In the genomic region with DNA sequence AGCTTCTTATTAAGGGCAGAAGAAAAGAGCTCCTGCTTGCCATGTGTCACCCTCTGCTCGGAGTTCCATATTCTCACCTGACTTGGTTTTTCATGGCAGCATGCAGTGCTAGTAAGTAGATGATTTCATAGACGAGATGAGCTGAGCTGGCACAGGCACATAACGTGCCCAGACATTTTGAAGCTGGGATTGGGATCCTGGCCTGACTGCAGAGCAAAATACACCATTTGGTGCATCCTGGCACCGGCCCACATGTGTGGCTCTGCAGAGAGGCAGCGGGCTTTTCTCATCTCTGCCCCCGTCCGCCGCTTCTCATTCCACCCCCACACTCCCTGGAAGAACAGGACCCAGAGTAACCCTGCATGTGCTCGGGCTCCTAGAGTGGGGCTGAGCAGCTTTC, we compare ENCODE assay signal across 20 cellular contexts. TPM values are rescaled to one million over a fixed set of nuclear protein-coding genes. Genes with fewer than 3 reads are reported as not detected.
DNase-seq lines count a peak whose midpoint lies in the region; ATAC-seq and TF ChIP-seq lines count a peak whose summit lies in the region.
"Had no signal": no experiment of that assay in that cellular context is flagged by ENCODE, and none has a peak within 500 bp of the region (broad histone marks: within the 10 kb centered on the region; RNA-seq: fewer than 3 reads in every experiment).

No MANE protein-coding gene starts in this region.

- peak overlapping the region; percentile 46 for H3K27ac ChIP-seq in epithelial cell of prostate
- H3K27ac ChIP-seq in psoas muscle = peak overlapping the region; percentile 89
- H3K27ac ChIP-seq: KMS-11 had no signal

- H3K36me3 ChIP-seq in psoas muscle (ENCODE audit: insufficient read depth in 1 of 2, low read depth in 1 of 2) = peaks cover 0 to 30% of the 10 kb centered on the region in 2 donors

- H3K27ac Mint-ChIP-seq in activated naive CD8-positive, alpha-beta T cell = peak overlapping the region; percentile 1
- H3K27ac Mint-ChIP-seq in activated naive CD8-positive, alpha-beta T cell treated with anti-CD3 and anti-CD28 coated beads, Interleukin-2, amount 50 U/mL, for 24 hours = no peak overlapping the region
- no peak overlapping the region for H3K27ac Mint-ChIP-seq in osteocyte (ENCODE audit: unreplicated experiment)
- H3K27ac Mint-ChIP-seq: activated CD4-positive, alpha-beta memory T cell treated with anti-CD3 and anti-CD28 coated beads, Interleukin-2, amount 10 ng/mL, durations not matched to agents 7 days and 5 days; activated T-helper 1 cell treated with anti-CD3 and anti-CD28 coated beads, Interleukin-12 subunit alpha, Interleukin-12 subunit beta, Interleukin-2, Interleukin-4 antibody, amounts not matched to agents 30 ng/mL and 10 ng/mL and 1 ng/mL, durations not matched to agents 14 hours and 24 hours and 36 hours; stimulated activated naive CD8-positive, alpha-beta T cell treated with anti-CD3 and anti-CD28 coated beads, Interleukin-15, Interleukin-2, amounts not matched to agents 100 ng/mL and 50 ng/mL, for 24 hours had no signal

- WGBS in psoas muscle, 3 donors = 30 to 44% (median 40%) methylated on average over 9 of the region's 9 CpGs

- intact Hi-C loops in psoas muscle (cut with DNase I) = no loop called here

- ATAC-seq in activated naive CD8-positive, alpha-beta T cell treated with anti-CD3 and anti-CD28 coated beads, Interleukin-2, amount 50 U/mL, for 24 hours = no peak
- ATAC-seq in psoas muscle = peak; percentile 19 to 34 (median 24)

- peaks cover 2% of the 10 kb centered on the region for H3K36me3 Mint-ChIP-seq in activated naive CD8-positive, alpha-beta T cell
- peaks cover 30% of the 10 kb centered on the region for H3K36me3 Mint-ChIP-seq in activated naive CD8-positive, alpha-beta T cell treated with anti-CD3 and anti-CD28 coated beads, Interleukin-2, amount 50 U/mL, for 24 hours (ENCODE audit: low read depth)
- peaks cover 52% of the 10 kb centered on the region for H3K36me3 Mint-ChIP-seq in osteocyte (ENCODE audit: unreplicated experiment)

- no peaks in the 10 kb centered on the region for H3K27me3 ChIP-seq in psoas muscle (ENCODE audit: insufficient read depth in 3 of 3, low read length in 2 of 3)

- DNase-seq in activated naive CD8-positive, alpha-beta T cell treated with anti-CD3 and anti-CD28 coated beads, Interleukin-2, amount 50 U/mL, for 24 hours = no peak
- DNase-seq in NCI-H446 treated with DMSO at 0.1 percent for 48 hours (lab: John Stamatoyannopoulos, UW) (peak; percentile 89), epithelial cell of prostate (ENCODE audit: low read depth, low spot score) (no peak), psoas muscle (peak in 1 of 2 donors; percentile 32), NCI-H345 (lab: John Stamatoyannopoulos, UW) (no peak), osteocyte (ENCODE audit: extremely low spot score, unreplicated experiment) (no peak)
- DNase-seq in stimulated activated CD4-positive, alpha-beta T cell treated with anti-CD3 and anti-CD28 coated beads, Interleukin-4, amount 100 ng/mL, for 1 hour = no peak
- DNase-seq: amniotic stem cell, NCI-H1092 had no signal

- no peak overlapping the region for H3K4me3 ChIP-seq in psoas muscle
- H3K4me3 ChIP-seq: HAP-1 had no signal

- H3K9me3 ChIP-seq in psoas muscle = no peaks in the 10 kb centered on the region
- H3K9me3 ChIP-seq: HAP-1 had no signal

- peaks cover 70% of the 10 kb centered on the region for H3K4me1 ChIP-seq in psoas muscle
- H3K4me1 ChIP-seq: HAP-1 had no signal

- no peak overlapping the region for H3K4me3 Mint-ChIP-seq in activated naive CD8-positive, alpha-beta T cell
- no peak overlapping the region for H3K4me3 Mint-ChIP-seq in activated naive CD8-positive, alpha-beta T cell treated with anti-CD3 and anti-CD28 coated beads, Interleukin-2, amount 50 U/mL, for 24 hours
- H3K4me3 Mint-ChIP-seq in osteocyte (ENCODE audit: unreplicated experiment) = no peak overlapping the region
- H3K4me3 Mint-ChIP-seq: activated CD4-positive, alpha-beta memory T cell treated with anti-CD3 and anti-CD28 coated beads, Interleukin-2, amount 10 ng/mL, durations not matched to agents 7 days and 5 days; activated T-helper 1 cell treated with anti-CD3 and anti-CD28 coated beads, Interleukin-12 subunit alpha, Interleukin-12 subunit beta, Interleukin-2, Interleukin-4 antibody, amounts not matched to agents 30 ng/mL and 10 ng/mL and 1 ng/mL, durations not matched to agents 14 hours and 24 hours and 36 hours; neural crest cell; stimulated activated naive CD8-positive, alpha-beta T cell treated with anti-CD3 and anti-CD28 coated beads, Interleukin-15, Interleukin-2, amounts not matched to agents 100 ng/mL and 50 ng/mL, for 24 hours had no signal

- no peaks in the 10 kb centered on the region for H3K9me3 Mint-ChIP-seq in activated naive CD8-positive, alpha-beta T cell (ENCODE audit: low read depth)
- no peaks in the 10 kb centered on the region for H3K9me3 Mint-ChIP-seq in activated naive CD8-positive, alpha-beta T cell treated with anti-CD3 and anti-CD28 coated beads, Interleukin-2, amount 50 U/mL, for 24 hours
- no peaks in the 10 kb centered on the region for H3K9me3 Mint-ChIP-seq in osteocyte (ENCODE audit: unreplicated experiment)
- H3K9me3 Mint-ChIP-seq: activated CD4-positive, alpha-beta memory T cell treated with anti-CD3 and anti-CD28 coated beads, Interleukin-2, amount 10 ng/mL, durations not matched to agents 7 days and 5 days; activated T-helper 1 cell treated with anti-CD3 and anti-CD28 coated beads, Interleukin-12 subunit alpha, Interleukin-12 subunit beta, Interleukin-2, Interleukin-4 antibody, amounts not matched to agents 30 ng/mL and 10 ng/mL and 1 ng/mL, durations not matched to agents 14 hours and 24 hours and 36 hours; neural crest cell; stimulated activated naive CD8-positive, alpha-beta T cell treated with anti-CD3 and anti-CD28 coated beads, Interleukin-15, Interleukin-2, amounts not matched to agents 100 ng/mL and 50 ng/mL, for 24 hours had no signal

- H3K4me1 Mint-ChIP-seq in activated naive CD8-positive, alpha-beta T cell (ENCODE audit: low read depth) = peaks cover 27% of the 10 kb centered on the region
- peaks cover 16% of the 10 kb centered on the region for H3K4me1 Mint-ChIP-seq in activated naive CD8-positive, alpha-beta T cell treated with anti-CD3 and anti-CD28 coated beads, Interleukin-2, amount 50 U/mL, for 24 hours
- H3K4me1 Mint-ChIP-seq in osteocyte (ENCODE audit: unreplicated experiment) = no peaks in the 10 kb centered on the region

- TF ChIP-seq CTCF in psoas muscle (IDR thresholded peaks at IDR 0.05) (no peak), osteocyte (IDR thresholded peaks at IDR 0.05) (no peak)

- no peaks in the 10 kb centered on the region for H3K27me3 Mint-ChIP-seq in activated naive CD8-positive, alpha-beta T cell
- no peaks in the 10 kb centered on the region for H3K27me3 Mint-ChIP-seq in activated naive CD8-positive, alpha-beta T cell treated with anti-CD3 and anti-CD28 coated beads, Interleukin-2, amount 50 U/mL, for 24 hours
- no peaks in the 10 kb centered on the region for H3K27me3 Mint-ChIP-seq in osteocyte (ENCODE audit: unreplicated experiment)
- H3K27me3 Mint-ChIP-seq: activated CD4-positive, alpha-beta memory T cell treated with anti-CD3 and anti-CD28 coated beads, Interleukin-2, amount 10 ng/mL, durations not matched to agents 7 days and 5 days; stimulated activated naive CD8-positive, alpha-beta T cell treated with anti-CD3 and anti-CD28 coated beads, Interleukin-15, Interleukin-2, amounts not matched to agents 100 ng/mL and 50 ng/mL, for 24 hours had no signal

RNA-seq across cellular contexts. Expression of a gene that starts 24.8 kb away (rescaled TPM):
- total RNA-seq in psoas muscle = 10 to 100 TPM; 14.2 to 25.5 (median 16.6) TPM
- polyA plus RNA-seq in psoas muscle = 10 to 100 TPM in 2 of 3 donors, 1 to 10 TPM in 1; 5.8 to 18.8 (median 15.6) TPM
- 101 and 110 TPM in 2 replicates for total RNA-seq in osteocyte

RNA-seq across cellular contexts. Expression of a gene that starts 49.8 kb away (rescaled TPM):
- 1 to 10 TPM; 1.1 to 3.9 (median 2.1) TPM for total RNA-seq in psoas muscle
- polyA plus RNA-seq in psoas muscle = 10 to 100 TPM in 1 of 3 donors, 1 to 10 TPM in 1, under 1 TPM in 1; 0.93 to 11.7 (median 5.0) TPM
- total RNA-seq in osteocyte = not detected in 2 replicates
- total RNA-seq: activated CD4-positive, alpha-beta memory T cell treated with anti-CD3 and anti-CD28 coated beads, Interleukin-2, amount 10 ng/mL, durations not matched to agents 7 days and 5 days; activated T-helper 1 cell treated with anti-CD3 and anti-CD28 coated beads, Interleukin-12 subunit alpha, Interleukin-12 subunit beta, Interleukin-2, Interleukin-4 antibody, amounts not matched to agents 30 ng/mL and 10 ng/mL and 1 ng/mL, durations not matched to agents 14 hours and 24 hours and 36 hours; Daoy; endothelial cell of umbilical vein; mesenteric fat pad; neural crest cell; RPMI7951 had no signal
- polyA plus RNA-seq: endothelial cell of umbilical vein had no signal
